ENCODE assay signal across 37 cellular contexts in the genomic region with DNA sequence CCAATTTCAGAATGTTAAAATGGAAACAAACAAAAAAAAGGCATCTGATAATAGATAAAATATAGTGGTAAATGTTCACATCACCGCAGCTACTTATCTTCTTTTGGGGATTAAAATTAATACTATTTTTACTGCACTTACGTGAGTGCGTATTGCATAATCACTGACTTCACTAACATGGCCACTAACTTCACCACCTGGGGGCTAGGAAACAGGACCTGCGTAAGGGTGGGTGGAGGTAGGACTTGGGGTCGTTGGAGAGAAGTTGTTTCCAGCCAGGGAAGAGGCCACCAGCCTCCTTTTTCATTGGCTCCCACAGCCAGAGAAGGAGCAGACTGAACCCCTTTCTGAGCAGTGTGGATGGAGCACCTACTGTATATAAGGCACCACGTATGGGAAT.
"Had no signal": no experiment of that assay in that cellular context is flagged by ENCODE, and none has a peak within 500 bp of the region (broad histone marks: within the 10 kb centered on the region; RNA-seq: fewer than 3 reads in every experiment).

No MANE protein-coding gene starts in this region.

- H3K4me3 ChIP-seq: adrenal gland, body of pancreas, breast epithelium had no signal

- H3K36me3 ChIP-seq: adrenal gland, brain microvascular endothelial cell, breast epithelium had no signal

- H3K36me3 Mint-ChIP-seq: activated CD4-positive, alpha-beta memory T cell treated with anti-CD3 and anti-CD28 coated beads for 36 hours; activated naive CD4-positive, alpha-beta T cell treated with anti-CD3 and anti-CD28 coated beads, Interleukin-2, amount 50 U/mL, for 72 hours; activated naive CD8-positive, alpha-beta T cell treated with anti-CD3 and anti-CD28 coated beads for 36 hours had no signal

- H3K27me3 ChIP-seq: adrenal gland, body of pancreas, brain microvascular endothelial cell had no signal

- H3K27ac Mint-ChIP-seq: activated B cell treated with CpG ODN at 0.5 μM for 24 hours; activated CD4-positive, alpha-beta memory T cell treated with anti-CD3 and anti-CD28 coated beads for 36 hours; activated CD4-positive, alpha-beta T cell treated with anti-CD3 and anti-CD28 coated beads, Interleukin-2, amount 10 ng/mL, durations not matched to agents 24 days and 14 days; activated CD8-positive, alpha-beta T cell treated with anti-CD3 and anti-CD28 coated beads for 36 hours; activated naive CD4-positive, alpha-beta T cell treated with anti-CD3 and anti-CD28 coated beads for 36 hours; activated naive CD4-positive, alpha-beta T cell treated with anti-CD3 and anti-CD28 coated beads, Interleukin-2, amount 50 U/mL, for 72 hours; activated naive CD8-positive, alpha-beta T cell treated with anti-CD3 and anti-CD28 coated beads for 36 hours; activated T-cell treated with anti-CD3 and anti-CD28 coated beads, Interleukin-2, amount 50 U/mL, for 72 hours; activated T-helper 1 cell treated with anti-CD3 and anti-CD28 coated beads, Interleukin-12 subunit alpha, Interleukin-12 subunit beta, Interleukin-2, Interleukin-4 antibody, amounts not matched to agents 30 ng/mL and 10 ng/mL and 1 ng/mL, durations not matched to agents 14 hours and 24 hours and 36 hours; activated T-helper 17 cell treated with anti-CD3 and anti-CD28 coated beads, Interleukin-2, amount 50 U/mL, for 72 hours; T-helper 1 cell treated with Interleukin-12 subunit alpha and Interleukin-12 subunit beta and Interleukin-4 antibody, amounts not matched to agents 30 μg/mL and 1 μg/mL, for 36 hours; T-helper 2 cell treated with Interferon-gamma antibody and Interleukin-4, amounts not matched to agents 5 μg/mL and 100 μg/mL, for 36 hours had no signal

- H3K4me1 ChIP-seq: adrenal gland, body of pancreas, breast epithelium had no signal

- H3K4me3 Mint-ChIP-seq: activated B cell treated with CpG ODN at 0.5 μM for 24 hours; activated CD4-positive, alpha-beta memory T cell treated with anti-CD3 and anti-CD28 coated beads for 36 hours; activated CD4-positive, alpha-beta T cell treated with anti-CD3 and anti-CD28 coated beads, Interleukin-2, amount 10 ng/mL, durations not matched to agents 24 days and 14 days; activated CD8-positive, alpha-beta T cell treated with anti-CD3 and anti-CD28 coated beads for 36 hours; activated naive CD4-positive, alpha-beta T cell treated with anti-CD3 and anti-CD28 coated beads for 36 hours; activated naive CD8-positive, alpha-beta T cell treated with anti-CD3 and anti-CD28 coated beads for 36 hours; activated T-cell treated with anti-CD3 and anti-CD28 coated beads, Interleukin-2, amount 50 U/mL, for 4 hours; activated T-cell treated with anti-CD3 and anti-CD28 coated beads, Interleukin-2, amount 50 U/mL, for 72 hours; activated T-helper 1 cell treated with anti-CD3 and anti-CD28 coated beads, Interleukin-12 subunit alpha, Interleukin-12 subunit beta, Interleukin-2, Interleukin-4 antibody, amounts not matched to agents 30 ng/mL and 10 ng/mL and 1 ng/mL, durations not matched to agents 14 hours and 24 hours and 36 hours; activated T-helper 17 cell treated with anti-CD3 and anti-CD28 coated beads, Interleukin-2, amount 50 U/mL, for 72 hours; T-helper 1 cell treated with Interleukin-12 subunit alpha and Interleukin-12 subunit beta and Interleukin-4 antibody, amounts not matched to agents 30 μg/mL and 1 μg/mL, for 36 hours; T-helper 2 cell treated with Interferon-gamma antibody and Interleukin-4, amounts not matched to agents 5 μg/mL and 100 μg/mL, for 36 hours had no signal

- H3K9me3 ChIP-seq: adrenal gland, body of pancreas, breast epithelium had no signal

- DNase-seq: activated B cell treated with CpG ODN at 0.5 μM for 24 hours; activated CD4-positive, alpha-beta memory T cell treated with anti-CD3 and anti-CD28 coated beads for 36 hours; activated CD4-positive, alpha-beta T cell treated with anti-CD3 and anti-CD28 coated beads for 4 hours; activated CD4-positive, alpha-beta T cell treated with anti-CD3 and anti-CD28 coated beads, Interleukin-2, amount 10 ng/mL, durations not matched to agents 24 days and 14 days; activated CD4-positive, alpha-beta T cell treated with anti-CD3 and anti-CD28 coated beads, Interleukin-2, amount 50 U/mL, for 1 hour; activated CD4-positive, alpha-beta T cell treated with anti-CD3 and anti-CD28 coated beads, Interleukin-2, amount 50 U/mL, for 4 hours; activated CD4-positive, CD25-positive, alpha-beta regulatory T cell treated with anti-CD3 and anti-CD28 coated beads, Interleukin-2, amount 50 U/mL, for 72 hours; activated CD8-positive, alpha-beta memory T cell treated with anti-CD3 and anti-CD28 coated beads, Interleukin-2, amount 50 U/mL, for 4 hours; activated CD8-positive, alpha-beta T cell treated with anti-CD3 and anti-CD28 coated beads for 36 hours; activated effector memory CD4-positive, alpha-beta T cell treated with anti-CD3 and anti-CD28 coated beads, Interleukin-2, amount 50 U/mL, for 16 hours; activated gamma-delta T cell treated with Interleukin-2 at 50 U/mL for 16 hours; activated naive CD4-positive, alpha-beta T cell; activated naive CD4-positive, alpha-beta T cell treated with anti-CD3 and anti-CD28 coated beads for 36 hours; activated naive CD4-positive, alpha-beta T cell treated with anti-CD3 and anti-CD28 coated beads, Interleukin-2, amount 50 U/mL, for 16 hours; activated naive CD8-positive, alpha-beta T cell treated with anti-CD3 and anti-CD28 coated beads for 36 hours; activated T-cell treated with anti-CD3 and anti-CD28 coated beads for 4 hours; activated T-cell treated with anti-CD3 and anti-CD28 coated beads, Interleukin-2, amount 50 U/mL, for 1 hour; activated T-cell treated with anti-CD3 and anti-CD28 coated beads, Interleukin-2, amount 50 U/mL, for 4 hours; activated T-cell treated with anti-CD3 and anti-CD28 coated beads, Interleukin-2, amount 50 U/mL, for 72 hours; adrenal gland; amniotic stem cell; aorta; body of pancreas; brain microvascular endothelial cell; central memory CD4-positive, alpha-beta T cell; T-helper 1 cell; T-helper 2 cell; T-helper 9 cell had no signal

- ATAC-seq: activated CD8-positive, alpha-beta T cell treated with anti-CD3 and anti-CD28 coated beads for 36 hours; activated naive CD4-positive, alpha-beta T cell treated with anti-CD3 and anti-CD28 coated beads, Interleukin-2, amount 50 U/mL, for 72 hours; activated T-cell treated with anti-CD3 and anti-CD28 coated beads, Interleukin-2, amount 50 U/mL, for 4 hours; activated T-cell treated with anti-CD3 and anti-CD28 coated beads, Interleukin-2, amount 50 U/mL, for 72 hours; activated T-helper 17 cell treated with anti-CD3 and anti-CD28 coated beads, Interleukin-2, amount 50 U/mL, for 72 hours; body of pancreas had no signal

- FAIRE-seq: astrocyte, TTC549 had no signal

- H3K27me3 Mint-ChIP-seq: activated CD4-positive, alpha-beta T cell treated with anti-CD3 and anti-CD28 coated beads, Interleukin-2, amount 10 ng/mL, durations not matched to agents 24 days and 14 days; activated CD8-positive, alpha-beta T cell treated with anti-CD3 and anti-CD28 coated beads for 36 hours; activated naive CD8-positive, alpha-beta T cell treated with anti-CD3 and anti-CD28 coated beads for 36 hours had no signal

- H3K9me3 Mint-ChIP-seq: activated CD8-positive, alpha-beta T cell treated with anti-CD3 and anti-CD28 coated beads for 36 hours; activated naive CD8-positive, alpha-beta T cell treated with anti-CD3 and anti-CD28 coated beads for 36 hours; T-helper 1 cell treated with Interleukin-12 subunit alpha and Interleukin-12 subunit beta and Interleukin-4 antibody, amounts not matched to agents 30 μg/mL and 1 μg/mL, for 36 hours had no signal

- H3K27ac ChIP-seq: adrenal gland, body of pancreas, brain microvascular endothelial cell, breast epithelium, VCaP had no signal

- H3K4me1 Mint-ChIP-seq: activated B cell treated with CpG ODN at 0.5 μM for 24 hours; activated CD4-positive, alpha-beta T cell treated with anti-CD3 and anti-CD28 coated beads, Interleukin-2, amount 10 ng/mL, durations not matched to agents 24 days and 14 days; activated naive CD8-positive, alpha-beta T cell treated with anti-CD3 and anti-CD28 coated beads for 36 hours had no signal
